Comparison of ENCODE assay signal across 8 cellular contexts in genomic region chr14:93331375-93332031, GRCh38. TPM values are rescaled to one million over a fixed set of nuclear protein-coding genes. Genes with fewer than 3 reads are reported as not detected.
DNase-seq lines count a peak whose midpoint lies in the region; ATAC-seq and TF ChIP-seq lines count a peak whose summit lies in the region.

No MANE protein-coding gene starts in this region.

- H3K27me3 Mint-ChIP-seq in CD14-positive monocyte (ENCODE audit: low read depth in 3 of 3), result no peaks in the 10 kb centered on the region
- H3K27me3 Mint-ChIP-seq in neural progenitor cell (ENCODE audit: insufficient read depth, low read depth), result peaks cover 3% of the 10 kb centered on the region

- peak overlapping the region; percentile 90 to 93 for H3K4me3 Mint-ChIP-seq in CD14-positive monocyte
- H3K4me3 Mint-ChIP-seq in neural progenitor cell, result peak overlapping the region; percentile 96

- H3K36me3 Mint-ChIP-seq in CD14-positive monocyte (peaks cover 0 to 3% of the 10 kb centered on the region in 2 donors), neural progenitor cell (peaks cover 6% of the 10 kb centered on the region)

- no peak for TF ChIP-seq CTCF in CD14-positive monocyte (IDR thresholded peaks at IDR 0.05)
- TF ChIP-seq CTCF in RWPE2 (IDR thresholded peaks at IDR 0.05; ENCODE audit: poor library complexity, severe bottlenecking), result no peak
- TF ChIP-seq CTCF in neural progenitor cell (IDR thresholded peaks at IDR 0.05), result no peak

- H3F3A ChIP-seq in neural progenitor cell (ENCODE audit: low read depth), result peaks cover 30% of the 10 kb centered on the region

- peak overlapping the region; percentile 0 for H3K9ac ChIP-seq in neural progenitor cell

- H3K4me1 Mint-ChIP-seq in CD14-positive monocyte (peaks cover 44% of the 10 kb centered on the region), neural progenitor cell (peaks cover 38% of the 10 kb centered on the region)

- ATAC-seq in RWPE2 (ENCODE audit: low read depth) (no peak), GM18873 (IDR thresholded peaks at IDR 0.05; ENCODE audit: low FRiP score, unreplicated experiment) (no peak), HG02852 (IDR thresholded peaks at IDR 0.05; ENCODE audit: unreplicated experiment) (no peak)

- H3K4me2 ChIP-seq in neural progenitor cell, result peak overlapping the region; percentile 75

- H3K27me3 ChIP-seq in RWPE2 (ENCODE audit: insufficient read depth, poor library complexity, severe bottlenecking) (no peaks in the 10 kb centered on the region), neural progenitor cell (no peaks in the 10 kb centered on the region)

- H3K9me3 Mint-ChIP-seq in CD14-positive monocyte (no peaks in the 10 kb centered on the region), neural progenitor cell (peaks cover 3% of the 10 kb centered on the region)

- peaks cover 26% of the 10 kb centered on the region for H3K4me1 ChIP-seq in RWPE2 (ENCODE audit: insufficient read depth, poor library complexity, severe bottlenecking)
- peaks cover 41% of the 10 kb centered on the region for H3K4me1 ChIP-seq in neural progenitor cell

- H3K9me3 ChIP-seq in RWPE2 (ENCODE audit: severe bottlenecking) (no peaks in the 10 kb centered on the region), neural progenitor cell (ENCODE audit: low read depth) (no peaks in the 10 kb centered on the region)

- H3K27ac Mint-ChIP-seq in CD14-positive monocyte (peak overlapping the region in 6 of 7 donors; percentile 50 to 97 (median 92)), neural progenitor cell (peak overlapping the region; percentile 48)

- H3K4me3 ChIP-seq in RWPE2 (ENCODE audit: severe bottlenecking) (peak overlapping the region; percentile 97), neural progenitor cell (peak overlapping the region; percentile 89)

- H2AFZ ChIP-seq in neural progenitor cell (replicated peaks), result no peak overlapping the region

- DNase-seq in CD14-positive monocyte (ENCODE audit: low spot score), result no peak
- no peak for DNase-seq in RWPE2 (ENCODE audit: low spot score)
- DNase-seq in erythroblast (lab: John Stamatoyannopoulos, UW), result peak; percentile 39 to 54
- DNase-seq in neural progenitor cell (ENCODE audit: low spot score), result peak; percentile 26
- no peak for DNase-seq in SK-N-DZ (ENCODE audit: low spot score)
- DNase-seq in AG20443 (ENCODE audit: low spot score), result no peak

- peaks cover 78% of the 10 kb centered on the region for H3K79me2 ChIP-seq in neural progenitor cell (ENCODE audit: low read depth)

- peaks cover 41% of the 10 kb centered on the region for H4K20me1 ChIP-seq in neural progenitor cell (ENCODE audit: low read depth)

- intact Hi-C loops in CD14-positive monocyte (cut with micrococcal nuclease), result loop anchor here (10.0 kb wide), 4 partner anchors 127 to 633 kb away; partner anchors contain the start of genes GON7 (in 2 of the 2) and UBR7 (in 2 of the 2)

- TF ChIP-seq POLR2A in erythroblast (IDR thresholded peaks at IDR 0.05; ENCODE audit: low read length), result no peak

- H3K36me3 ChIP-seq in RWPE2 (ENCODE audit: low read depth) (peaks cover 7% of the 10 kb centered on the region; the same call in 1 of the 2 replicates), neural progenitor cell (no peaks in the 10 kb centered on the region)

- H3K27ac ChIP-seq in RWPE2 (ENCODE audit: poor library complexity, severe bottlenecking) (peak overlapping the region; percentile 82), neural progenitor cell (peak overlapping the region; percentile 85)

RNA-seq across cellular contexts. Expression of gene BTBD7, which starts 1.3 kb away (rescaled TPM):
- 1 to 10 TPM; 8.3 to 8.6 TPM for polyA plus RNA-seq in CD14-positive monocyte
- total RNA-seq in neural progenitor cell (ENCODE audit: low replicate concordance), result 30.1 and 44.7 TPM in 2 replicates
- polyA plus RNA-seq in SK-N-DZ (2014; cell fraction: cytosol; rRNA removed), result 6.2 and 6.3 TPM in 2 replicates
- 4.2 and 8.3 TPM in 2 replicates for polyA plus RNA-seq in SK-N-DZ (2014; cell fraction: nucleus; rRNA removed)

RNA-seq across cellular contexts. Expression of gene COX8C, which starts 15.5 kb away (rescaled TPM):
- polyA plus RNA-seq in CD14-positive monocyte, result not detected
- not detected in 2 replicates for total RNA-seq in neural progenitor cell (ENCODE audit: low replicate concordance)
- polyA plus RNA-seq in SK-N-DZ (2014; cell fraction: cytosol; rRNA removed), result not detected in 2 replicates
- not detected in 2 replicates for polyA plus RNA-seq in SK-N-DZ (2014; cell fraction: nucleus; rRNA removed)

Comparison
In these comparisons a context has a peak if more than half of its experiments do, and no peak if none do; other contexts are left out.
1. DNase-seq: peak in erythroblast (2 of 2) and neural progenitor cell (single experiment); none in CD14-positive monocyte (single experiment), RWPE2 (single experiment), SK-N-DZ (single experiment) and AG20443 (single experiment).